Comparison of ENCODE assay signal across 10 cellular contexts in genomic region chr12:40168868-40169267, GRCh38. TPM values are rescaled to one million over a fixed set of nuclear protein-coding genes. Genes with fewer than 3 reads are reported as not detected.
DNase-seq lines count a peak whose midpoint lies in the region; ATAC-seq and TF ChIP-seq lines count a peak whose summit lies in the region.
"Had no signal": no experiment of that assay in that cellular context is flagged by ENCODE, and none has a peak within 500 bp of the region (broad histone marks: within the 10 kb centered on the region; RNA-seq: fewer than 3 reads in every experiment).

No MANE protein-coding gene starts in this region.

- H3K27me3 Mint-ChIP-seq in activated CD8-positive, alpha-beta T cell treated with anti-CD3 and anti-CD28 coated beads, Interleukin-2, amount 10 ng/mL, durations not matched to agents 7 days and 5 days (ENCODE audit: low read depth), result peaks cover 5% of the 10 kb centered on the region

- no peak overlapping the region for H3K27ac ChIP-seq in RWPE1

- peak; percentile 89 for ATAC-seq in GM18508 (IDR thresholded peaks at IDR 0.05; ENCODE audit: insufficient read depth, unreplicated experiment)
- peak; percentile 92 for ATAC-seq in GM21360 (IDR thresholded peaks at IDR 0.05; ENCODE audit: unreplicated experiment)
- ATAC-seq in HG03066 (IDR thresholded peaks at IDR 0.05; ENCODE audit: low read depth, unreplicated experiment), result peak; percentile 92
- ATAC-seq in activated CD8-positive, alpha-beta T cell treated with anti-CD3 and anti-CD28 coated beads, Interleukin-2, amount 10 ng/mL, durations not matched to agents 7 days and 5 days, result peak; percentile 92

- H3K36me3 Mint-ChIP-seq in activated CD8-positive, alpha-beta T cell treated with anti-CD3 and anti-CD28 coated beads, Interleukin-2, amount 10 ng/mL, durations not matched to agents 7 days and 5 days (ENCODE audit: low read depth), result no peaks in the 10 kb centered on the region

- H3K4me3 Mint-ChIP-seq in activated CD8-positive, alpha-beta T cell treated with anti-CD3 and anti-CD28 coated beads, Interleukin-2, amount 10 ng/mL, durations not matched to agents 7 days and 5 days, result no peak overlapping the region

- no peak for TF ChIP-seq CTCF in RWPE1 (conservative IDR thresholded peaks at IDR 0.05; ENCODE audit: low read depth)

- CTCF ChIA-PET in activated CD8-positive, alpha-beta T cell treated with anti-CD3 and anti-CD28 coated beads, Interleukin-2, amount 10 ng/mL, durations not matched to agents 7 days and 5 days (lab: Charles Lee), result no interaction called here
- CTCF ChIA-PET in RWPE1 (lab: Yijun Ruan, JAX), result no interaction called here

- no peak overlapping the region for H3K27ac Mint-ChIP-seq in activated CD8-positive, alpha-beta T cell treated with anti-CD3 and anti-CD28 coated beads, Interleukin-2, amount 10 ng/mL, durations not matched to agents 7 days and 5 days

- POLR2A ChIA-PET in activated CD8-positive, alpha-beta T cell treated with anti-CD3 and anti-CD28 coated beads, Interleukin-2, amount 10 ng/mL, durations not matched to agents 7 days and 5 days (lab: Charles Lee), result no interaction called here
- POLR2A ChIA-PET in RWPE1 (lab: Yijun Ruan, JAX; ENCODE audit: low non-redundant PET), result no interaction called here

- DNase-seq in activated CD8-positive, alpha-beta T cell treated with anti-CD3 and anti-CD28 coated beads, Interleukin-2, amount 10 ng/mL, durations not matched to agents 7 days and 5 days, result no peak
- DNase-seq in superior temporal gyrus (ENCODE audit: extremely low spot score) (no peak), medulla oblongata (ENCODE audit: extremely low spot score) (no peak), RWPE1 (ENCODE audit: low spot score) (no peak), DMS114 treated with DMSO at 0.1 percent for 48 hours (lab: John Stamatoyannopoulos, UW; ENCODE audit: unreplicated experiment) (no peak)
- DNase-seq: erythroblast, NCI-H2171 had no signal

- peaks cover 18% of the 10 kb centered on the region for H3K4me1 Mint-ChIP-seq in activated CD8-positive, alpha-beta T cell treated with anti-CD3 and anti-CD28 coated beads, Interleukin-2, amount 10 ng/mL, durations not matched to agents 7 days and 5 days (ENCODE audit: low read depth)

- H3K9me3 Mint-ChIP-seq in activated CD8-positive, alpha-beta T cell treated with anti-CD3 and anti-CD28 coated beads, Interleukin-2, amount 10 ng/mL, durations not matched to agents 7 days and 5 days (ENCODE audit: insufficient read depth), result peaks cover 3% of the 10 kb centered on the region

RNA-seq across cellular contexts. Expression of gene LRRK2, which starts 55.9 kb away (rescaled TPM):
- under 1 TPM in 1 of 2 experiments, not detected in 1; 0.10 TPM for total RNA-seq in activated CD8-positive, alpha-beta T cell treated with anti-CD3 and anti-CD28 coated beads, Interleukin-2, amount 10 ng/mL, durations not matched to agents 7 days and 5 days
